1 cellular context compared by ENCODE assay signal in genomic region chr12:117112268-117112595, GRCh38.
TF ChIP-seq lines count a peak whose summit lies in the region.

No MANE protein-coding gene starts in this region.

TF ChIP-seq in K562, 482 proteins besides CTCF, POLR2A, EP300 and RAD21:
- TF ChIP-seq MCM3 (IDR thresholded peaks at IDR 0.05) (no peak), TGIF2 (CRISPR knock-in tag; IDR thresholded peaks at IDR 0.05) (no peak), HOXB6 (CRISPR knock-in tag; IDR thresholded peaks at IDR 0.05; ENCODE audit: borderline replicate concordance) (no peak), MTA3 (IDR thresholded peaks at IDR 0.05; ENCODE audit: borderline replicate concordance) (no peak), ZNF133 (CRISPR knock-in tag; IDR thresholded peaks at IDR 0.05) (no peak), TARDBP (IDR thresholded peaks at IDR 0.05) (no peak), HLTF (IDR thresholded peaks at IDR 0.05) (no peak), PHF21A (IDR thresholded peaks at IDR 0.05; ENCODE audit: borderline replicate concordance, low read depth) (no peak), FOXJ3 (CRISPR knock-in tag; IDR thresholded peaks at IDR 0.05) (no peak), CBFB (CRISPR knock-in tag; IDR thresholded peaks at IDR 0.05) (no peak), KAT7 (CRISPR knock-in tag; IDR thresholded peaks at IDR 0.05; ENCODE audit: borderline replicate concordance) (no peak), ZNF224 (CRISPR knock-in tag; IDR thresholded peaks at IDR 0.05) (no peak), DLX4 (CRISPR knock-in tag; IDR thresholded peaks at IDR 0.05) (no peak), NCOA6 (IDR thresholded peaks at IDR 0.05) (no peak), ZNF764 (CRISPR knock-in tag; IDR thresholded peaks at IDR 0.05; ENCODE audit: low read depth) (no peak)
